Comparison of ENCODE assay signal across 31 cellular contexts in genomic region chr12:6489449-6489848, GRCh38. TPM values are rescaled to one million over a fixed set of nuclear protein-coding genes. Genes with fewer than 3 reads are reported as not detected.
"Had no signal": no experiment of that assay in that cellular context is flagged by ENCODE, and none has a peak within 500 bp of the region (broad histone marks: within the 10 kb centered on the region; RNA-seq: fewer than 3 reads in every experiment).

No MANE protein-coding gene starts in this region.

- H3K9me3 Mint-ChIP-seq: activated CD8-positive, alpha-beta T cell treated with anti-CD3 and anti-CD28 coated beads for 36 hours; activated T-cell treated with anti-CD3 and anti-CD28 coated beads, Interleukin-2, amount 50 U/mL, for 72 hours; T-helper 2 cell treated with Interferon-gamma antibody and Interleukin-4, amounts not matched to agents 5 μg/mL and 100 μg/mL, for 36 hours had no signal

- H3K9me3 ChIP-seq: breast epithelium, esophagus squamous epithelium had no signal

- H3K27me3 ChIP-seq: breast epithelium, cardiac muscle cell, esophagus squamous epithelium had no signal

- DNase-seq: activated CD4-positive, alpha-beta T cell treated with anti-CD3 and anti-CD28 coated beads for 36 hours; activated CD4-positive, alpha-beta T cell treated with anti-CD3 and anti-CD28 coated beads, Interleukin-2, amount 50 U/mL, for 1 hour; activated CD4-positive, alpha-beta T cell treated with anti-CD3 and anti-CD28 coated beads, Interleukin-2, amount 50 U/mL, for 48 hours; activated CD4-positive, CD25-positive, alpha-beta regulatory T cell; activated CD4-positive, CD25-positive, alpha-beta regulatory T cell treated with anti-CD3 and anti-CD28 coated beads, Interleukin-2, amount 50 U/mL, for 72 hours; activated CD8-positive, alpha-beta memory T cell treated with anti-CD3 and anti-CD28 coated beads, Interleukin-2, amount 10 ng/mL, durations not matched to agents 7 days and 5 days; activated CD8-positive, alpha-beta memory T cell treated with anti-CD3 and anti-CD28 coated beads, Interleukin-2, amount 50 U/mL, for 4 hours; activated CD8-positive, alpha-beta T cell treated with anti-CD3 and anti-CD28 coated beads for 36 hours; activated gamma-delta T cell; activated naive CD4-positive, alpha-beta T cell; activated naive CD4-positive, alpha-beta T cell treated with anti-CD3 and anti-CD28 coated beads, Interleukin-2, amount 50 U/mL, for 16 hours; activated T-cell treated with anti-CD3 and anti-CD28 coated beads, Interleukin-2, amount 50 U/mL, for 1 hour; activated T-cell treated with anti-CD3 and anti-CD28 coated beads, Interleukin-2, amount 50 U/mL, for 72 hours; amygdala; aorta; central memory CD4-positive, alpha-beta T cell; effector CD8-positive, alpha-beta T cell; esophagus squamous epithelium; head of caudate nucleus; hippocampal formation; T-helper 1 cell; T-helper 17 cell; T1000 had no signal

- H3K27ac ChIP-seq: breast epithelium, cardiac muscle cell, epithelial cell of prostate, esophagus squamous epithelium had no signal

- H3K4me3 ChIP-seq: breast epithelium, cardiac muscle cell, esophagus squamous epithelium had no signal

- H3K4me3 Mint-ChIP-seq: activated CD4-positive, alpha-beta T cell treated with anti-CD3 and anti-CD28 coated beads for 36 hours; activated CD8-positive, alpha-beta memory T cell treated with anti-CD3 and anti-CD28 coated beads, Interleukin-2, amount 10 ng/mL, durations not matched to agents 7 days and 5 days; activated CD8-positive, alpha-beta T cell treated with anti-CD3 and anti-CD28 coated beads for 36 hours; activated naive CD8-positive, alpha-beta T cell; activated T-cell treated with anti-CD3 and anti-CD28 coated beads, Interleukin-2, amount 50 U/mL, for 72 hours; T-helper 17 cell; T-helper 2 cell treated with Interferon-gamma antibody and Interleukin-4, amounts not matched to agents 5 μg/mL and 100 μg/mL, for 36 hours had no signal

- H3K36me3 ChIP-seq: breast epithelium had no signal

- H3K27me3 Mint-ChIP-seq: activated CD4-positive, alpha-beta T cell treated with anti-CD3 and anti-CD28 coated beads for 36 hours; activated CD8-positive, alpha-beta memory T cell treated with anti-CD3 and anti-CD28 coated beads, Interleukin-2, amount 10 ng/mL, durations not matched to agents 7 days and 5 days; activated CD8-positive, alpha-beta T cell treated with anti-CD3 and anti-CD28 coated beads for 36 hours; activated naive CD8-positive, alpha-beta T cell; T-helper 17 cell had no signal

- ATAC-seq: activated CD4-positive, alpha-beta T cell treated with anti-CD3 and anti-CD28 coated beads for 36 hours; activated CD8-positive, alpha-beta memory T cell treated with anti-CD3 and anti-CD28 coated beads, Interleukin-2, amount 10 ng/mL, durations not matched to agents 7 days and 5 days; activated CD8-positive, alpha-beta T cell treated with anti-CD3 and anti-CD28 coated beads for 36 hours; activated T-cell treated with anti-CD3 and anti-CD28 coated beads, Interleukin-2, amount 50 U/mL, for 72 hours; T-helper 17 cell had no signal

RNA-seq across cellular contexts. Expression of gene CD27, which starts 44.7 kb away (rescaled TPM):
- total RNA-seq: cardiac muscle cell, cerebellum, dermis microvascular lymphatic vessel endothelial cell, endothelial cell of umbilical vein had no signal
- polyA plus RNA-seq: endothelial cell of umbilical vein had no signal
